8 cellular contexts compared by ENCODE assay signal in genomic region chr3:108590443-108590842, GRCh38. TPM values are rescaled to one million over a fixed set of nuclear protein-coding genes. Genes with fewer than 3 reads are reported as not detected.
A peak's percentile ranks its signal among the peaks of the same experiment; 100 is the strongest.
DNase-seq lines count a peak whose midpoint lies in the region; ATAC-seq, FAIRE-seq and TF ChIP-seq lines count a peak whose summit lies in the region.

No MANE protein-coding gene starts in this region.

- peak overlapping the region; percentile 99 for H3K4me3 Mint-ChIP-seq in HFFc6
- H3K4me3 Mint-ChIP-seq in astrocyte (ENCODE audit: unreplicated experiment), result peak overlapping the region; percentile 99

- ATAC-seq in HG03097 (IDR thresholded peaks at IDR 0.05; ENCODE audit: low FRiP score, unreplicated experiment) (no peak), GM18505 (IDR thresholded peaks at IDR 0.05; ENCODE audit: unreplicated experiment) (no peak), GM21723 (IDR thresholded peaks at IDR 0.05; ENCODE audit: unreplicated experiment) (no peak)

- peaks cover 46% of the 10 kb centered on the region for H3K79me2 ChIP-seq in astrocyte (ENCODE audit: insufficient read depth, low read length)

- H3K36me3 ChIP-seq in BLaER1 (no peaks in the 10 kb centered on the region; the same call in 1 of the 2 replicates), astrocyte (ENCODE audit: insufficient read depth, low read length) (no peaks in the 10 kb centered on the region), mesodermal cell (ENCODE audit: control insufficient read depth, insufficient read depth, low read length) (no peaks in the 10 kb centered on the region)

- H3K27me3 Mint-ChIP-seq in HFFc6 (ENCODE audit: insufficient read depth), result peaks cover 3% of the 10 kb centered on the region; the same call in 1 of the 2 replicates
- no peaks in the 10 kb centered on the region for H3K27me3 Mint-ChIP-seq in astrocyte (ENCODE audit: low read depth, unreplicated experiment)

- peaks cover 39% of the 10 kb centered on the region for H3K4me1 ChIP-seq in BLaER1
- peaks cover 7% of the 10 kb centered on the region for H3K4me1 ChIP-seq in astrocyte (ENCODE audit: insufficient read depth, low read length)
- peaks cover 14% of the 10 kb centered on the region for H3K4me1 ChIP-seq in mesodermal cell (ENCODE audit: control insufficient read depth, insufficient read depth, low read length, poor library complexity, severe bottlenecking)

- FAIRE-seq in astrocyte (lab: Jason Lieb, UNC) (no peak), D721Med (lab: Jason Lieb, UNC) (no peak)

- H3K4me2 ChIP-seq in BLaER1, result peak overlapping the region; percentile 77
- H3K4me2 ChIP-seq in astrocyte (ENCODE audit: low read length), result peak overlapping the region; percentile 89

- H3K9me3 Mint-ChIP-seq in HFFc6 (no peaks in the 10 kb centered on the region), astrocyte (ENCODE audit: unreplicated experiment) (no peaks in the 10 kb centered on the region)

- H3K27ac ChIP-seq in BLaER1 (peak overlapping the region; percentile 95), astrocyte (ENCODE audit: low read depth, low read length) (peak overlapping the region; percentile 99), mesodermal cell (ENCODE audit: low read depth, low read length, severe bottlenecking) (peak overlapping the region; percentile 98)

- TF ChIP-seq CTCF in HFFc6 (IDR thresholded peaks at IDR 0.05) (no peak), astrocyte (IDR thresholded peaks at IDR 0.05; ENCODE audit: insufficient read depth, low read depth, low read length) (no peak), D721Med (IDR thresholded peaks at IDR 0.05; ENCODE audit: insufficient read depth, missing control alignments) (no peak)

- no peaks in the 10 kb centered on the region for H3K27me3 ChIP-seq in BLaER1
- H3K27me3 ChIP-seq in astrocyte (ENCODE audit: insufficient read depth, low read length), result no peaks in the 10 kb centered on the region

- TF ChIP-seq POLR2A in GM18505 (IDR thresholded peaks at IDR 0.05; ENCODE audit: borderline replicate concordance, extremely low read depth, insufficient read depth, insufficient read length), result no peak

- H3K9ac ChIP-seq in BLaER1 (peak overlapping the region; percentile 92), astrocyte (ENCODE audit: low read length) (peak overlapping the region; percentile 96)

- WGBS in mesodermal cell (ENCODE audit: insufficient coverage in 2 of 2), 2 experiments, result 57 to 66% methylated on average over 1 to 3 of the region's 4 CpGs

- H3K4me3 ChIP-seq in BLaER1 (peak overlapping the region; percentile 83), astrocyte (ENCODE audit: insufficient read depth, low read depth, low read length) (peak overlapping the region; percentile 98), mesodermal cell (ENCODE audit: extremely low read depth, insufficient read depth, low read length, poor library complexity, severe bottlenecking) (peak overlapping the region; percentile 79)

- H3K9me3 ChIP-seq in BLaER1, result no peaks in the 10 kb centered on the region
- H3K9me3 ChIP-seq in astrocyte (ENCODE audit: insufficient read depth, low read depth, low read length), result no peaks in the 10 kb centered on the region
- H3K9me3 ChIP-seq in mesodermal cell (ENCODE audit: control insufficient read depth, low read length), result no peaks in the 10 kb centered on the region

- peaks cover 44% of the 10 kb centered on the region for H3K4me1 Mint-ChIP-seq in HFFc6 (ENCODE audit: low read depth)
- H3K4me1 Mint-ChIP-seq in astrocyte (ENCODE audit: low read depth, unreplicated experiment), result peaks cover 9% of the 10 kb centered on the region

- H2AFZ ChIP-seq in astrocyte (ENCODE audit: low read depth, low read length), result peak overlapping the region; percentile 30

- H3K27ac Mint-ChIP-seq in HFFc6 (peak overlapping the region; percentile 100), astrocyte (ENCODE audit: unreplicated experiment) (peak overlapping the region; percentile 99)

- H4K20me1 ChIP-seq in BLaER1 (peaks cover 18% of the 10 kb centered on the region; the same call in 1 of the 2 replicates), astrocyte (ENCODE audit: insufficient read depth, low read length) (no peaks in the 10 kb centered on the region)

- DNase-seq in HFFc6, result no peak
- DNase-seq in astrocyte (ENCODE audit: low read depth), result no peak
- DNase-seq in D721Med (ENCODE audit: insufficient read length, low spot score), result no peak

- H3K36me3 Mint-ChIP-seq in HFFc6 (ENCODE audit: low read depth) (no peaks in the 10 kb centered on the region; the same call in 1 of the 2 replicates), astrocyte (ENCODE audit: low read depth, unreplicated experiment) (no peaks in the 10 kb centered on the region)

RNA-seq across cellular contexts. Expression of gene DZIP3, which starts 0.9 kb away (rescaled TPM):
- total RNA-seq in HFFc6 (2021; fragmentation: NEBNext Ultra II Directional; extraction: Animal tissue kit (Norgen Biotek cat#: 25700)), result 10 to 100 TPM in 5 of 6 experiments, 1 to 10 TPM in 1; 9.0 to 13.1 (median 11.9) TPM
- total RNA-seq in astrocyte, result 10.9 and 12.9 TPM in 2 replicates
- 23.1 TPM for polyA plus RNA-seq in mesodermal cell (2013, experiment 1 of 2)
- polyA plus RNA-seq in mesodermal cell (2013, experiment 2 of 2), result 26.5 TPM

RNA-seq across cellular contexts. Expression of gene CIP2A, which starts 1.2 kb away (rescaled TPM):
- 10 to 100 TPM; 11.6 to 29.8 (median 26.5) TPM for total RNA-seq in HFFc6 (2021; fragmentation: NEBNext Ultra II Directional; extraction: Animal tissue kit (Norgen Biotek cat#: 25700))
- 5.8 and 8.6 TPM in 2 replicates for total RNA-seq in astrocyte
- polyA plus RNA-seq in mesodermal cell (2013, experiment 1 of 2), result 25.8 TPM
- 23.6 TPM for polyA plus RNA-seq in mesodermal cell (2013, experiment 2 of 2)
